ENCODE assay signal across 9 cellular contexts in the genomic region with DNA sequence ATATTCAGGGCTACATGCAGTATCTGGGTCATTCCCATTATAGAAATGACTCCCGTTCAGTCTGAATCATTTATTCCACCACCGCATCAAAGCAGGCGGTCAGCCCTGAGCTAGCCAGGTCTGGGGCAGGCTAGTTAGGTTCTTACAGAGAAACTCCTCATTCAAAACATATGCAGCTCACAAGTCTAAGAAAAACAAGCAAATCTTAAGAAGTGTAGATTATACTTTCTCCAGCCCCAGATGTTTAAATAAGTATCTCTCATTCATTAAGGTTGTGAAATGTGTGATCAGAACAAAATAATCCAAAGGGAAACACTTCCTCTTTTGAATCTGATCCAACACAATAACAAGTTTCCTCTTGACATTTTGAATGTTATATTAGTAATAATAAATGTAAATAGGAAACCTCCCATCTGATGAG.
DNase-seq lines count a peak whose midpoint lies in the region; ATAC-seq, FAIRE-seq and TF ChIP-seq lines count a peak whose summit lies in the region.
"Had no signal": no experiment of that assay in that cellular context is flagged by ENCODE, and none has a peak within 500 bp of the region (broad histone marks: within the 10 kb centered on the region; RNA-seq: fewer than 3 reads in every experiment).

No MANE protein-coding gene starts in this region.

- CTCF ChIA-PET in activated CD4-positive, alpha-beta T cell treated with anti-CD3 and anti-CD28 coated beads, Interleukin-2, amount 10 ng/mL, durations not matched to agents 7 days and 5 days (lab: Charles Lee), result interaction anchor here (1.4 to 1.9 kb wide), 2 partner anchors 10 to 47 kb away, joined by 3 to 6 read pairs; no protein-coding TSS in a partner anchor

- H3K9me3 Mint-ChIP-seq in activated CD4-positive, alpha-beta T cell treated with anti-CD3 and anti-CD28 coated beads, Interleukin-2, amount 10 ng/mL, durations not matched to agents 7 days and 5 days, result peaks cover 2% of the 10 kb centered on the region
- H3K9me3 Mint-ChIP-seq: memory B cell had no signal

- H3K27me3 Mint-ChIP-seq in activated CD4-positive, alpha-beta T cell treated with anti-CD3 and anti-CD28 coated beads, Interleukin-2, amount 10 ng/mL, durations not matched to agents 7 days and 5 days, result no peaks in the 10 kb centered on the region
- H3K27me3 Mint-ChIP-seq: memory B cell had no signal

- POLR2A ChIA-PET in activated CD4-positive, alpha-beta T cell treated with anti-CD3 and anti-CD28 coated beads, Interleukin-2, amount 10 ng/mL, durations not matched to agents 7 days and 5 days (lab: Charles Lee), result interaction anchor here (1.3 to 1.8 kb wide), 2 partner anchors 47 to 163 kb away, joined by 4 to 7 read pairs; no protein-coding TSS in a partner anchor

- H3K4me3 Mint-ChIP-seq in activated CD4-positive, alpha-beta T cell treated with anti-CD3 and anti-CD28 coated beads, Interleukin-2, amount 10 ng/mL, durations not matched to agents 7 days and 5 days, result peak overlapping the region; percentile 92
- H3K4me3 Mint-ChIP-seq: memory B cell had no signal

- H3K36me3 Mint-ChIP-seq in activated CD4-positive, alpha-beta T cell treated with anti-CD3 and anti-CD28 coated beads, Interleukin-2, amount 10 ng/mL, durations not matched to agents 7 days and 5 days (ENCODE audit: low read depth), result peaks cover 40% of the 10 kb centered on the region
- H3K36me3 Mint-ChIP-seq: memory B cell had no signal

- peaks cover 72% of the 10 kb centered on the region for H3K4me1 Mint-ChIP-seq in activated CD4-positive, alpha-beta T cell treated with anti-CD3 and anti-CD28 coated beads, Interleukin-2, amount 10 ng/mL, durations not matched to agents 7 days and 5 days

- peak overlapping the region; percentile 73 for H3K4me3 ChIP-seq in fibroblast of the aortic adventitia (ENCODE audit: low read depth, low read length)

- no peak for DNase-seq in H54 (ENCODE audit: insufficient read length, low spot score)
- peak; percentile 36 for DNase-seq in activated CD4-positive, alpha-beta T cell treated with anti-CD3 and anti-CD28 coated beads, Interleukin-2, amount 10 ng/mL, durations not matched to agents 7 days and 5 days
- DNase-seq in fibroblast of the aortic adventitia (ENCODE audit: low read depth), result peak; percentile 71
- DNase-seq in stimulated activated CD4-positive, alpha-beta T cell treated with anti-CD3 and anti-CD28 coated beads, Interleukin-2, amount 100 ng/mL, for 24 hours, result peak; percentile 65 to 68
- no peak for DNase-seq in activated gamma-delta T cell (lab: John Stamatoyannopoulos, UW)
- DNase-seq in NK-92 treated with Interleukin-12 subunit alpha and Interleukin-12 subunit beta, amount 100 ng/mL, for 24 hours (lab: John Stamatoyannopoulos, UW), result no peak
- DNase-seq in HPDE6-E6E7 (ENCODE audit: extremely low spot score), result no peak

- peak overlapping the region; percentile 95 for H3K27ac Mint-ChIP-seq in activated CD4-positive, alpha-beta T cell treated with anti-CD3 and anti-CD28 coated beads, Interleukin-2, amount 10 ng/mL, durations not matched to agents 7 days and 5 days
- H3K27ac Mint-ChIP-seq: memory B cell had no signal

- FAIRE-seq in H54 (lab: Jason Lieb, UNC), result peak; percentile 72

- no peak for TF ChIP-seq CTCF in fibroblast of the aortic adventitia (IDR thresholded peaks at IDR 0.05; ENCODE audit: insufficient read depth, low read length)

- ATAC-seq in HG03108 (IDR thresholded peaks at IDR 0.05; ENCODE audit: unreplicated experiment), result no peak

- no peak for TF ChIP-seq POLR2A in H54 (IDR thresholded peaks at IDR 0.05; ENCODE audit: low read depth, low read length)

Comparison
In these comparisons a context has a peak if more than half of its experiments do, and no peak if none do; other contexts are left out.
1. DNase-seq: peak in activated CD4-positive, alpha-beta T cell treated with anti-CD3 and anti-CD28 coated beads, Interleukin-2, amount 10 ng/mL, durations not matched to agents 7 days and 5 days (single experiment), fibroblast of the aortic adventitia (single experiment) and stimulated activated CD4-positive, alpha-beta T cell treated with anti-CD3 and anti-CD28 coated beads, Interleukin-2, amount 100 ng/mL, for 24 hours (2 of 2); none in H54 (single experiment), activated gamma-delta T cell (single experiment), NK-92 treated with Interleukin-12 subunit alpha and Interleukin-12 subunit beta, amount 100 ng/mL, for 24 hours (single experiment) and HPDE6-E6E7 (single experiment).